1 cellular context compared by ENCODE assay signal in genomic region chr1:205591522-205592351, GRCh38.
TF ChIP-seq lines count a peak whose summit lies in the region.

No MANE protein-coding gene starts in this region.

TF ChIP-seq in K562, 482 proteins besides CTCF, POLR2A, EP300 and RAD21 (continued from another document and continues in another):
- TF ChIP-seq ZNF318 (IDR thresholded peaks at IDR 0.05; ENCODE audit: borderline replicate concordance in 1 of 2, low read depth in 1 of 2), result no peak
- TF ChIP-seq PCBP1 (IDR thresholded peaks at IDR 0.05; ENCODE audit: low read depth, low read length, poor library complexity, severe bottlenecking), result no peak
- TF ChIP-seq NELFE (IDR thresholded peaks at IDR 0.05; ENCODE audit: insufficient read depth, insufficient read length), result no peak
- no peak for TF ChIP-seq RBM39 (optimal IDR thresholded peaks at IDR 0.05; ENCODE audit: low read depth, low read length)
- no peak; the same call in 1 of the 2 replicates for TF ChIP-seq GATAD2B (IDR thresholded peaks at IDR 0.05; ENCODE audit: borderline replicate concordance)
- TF ChIP-seq MEF2D (tag; conservative IDR thresholded peaks at IDR 0.05; ENCODE audit: low read depth), result no peak
- no peak for TF ChIP-seq TSC22D4 (tag; IDR thresholded peaks at IDR 0.05)
- peak; percentile 94 for TF ChIP-seq CTBP1 (IDR thresholded peaks at IDR 0.05; ENCODE audit: borderline replicate concordance)
- no peak for TF ChIP-seq ZBTB1 (CRISPR knock-in tag; IDR thresholded peaks at IDR 0.05; ENCODE audit: borderline replicate concordance, low read depth)
- no peak for TF ChIP-seq SAP30 (IDR thresholded peaks at IDR 0.05; ENCODE audit: borderline replicate concordance, insufficient read depth, low read depth, low read length, poor library complexity, severe bottlenecking)
- TF ChIP-seq ZBTB33 (CRISPR knock-in tag; IDR thresholded peaks at IDR 0.05), result peak; percentile 64
- peak in 1 of 3 experiments; percentile 31 for TF ChIP-seq YY1 (IDR thresholded peaks at IDR 0.05; ENCODE audit: borderline replicate concordance in 1 of 3, control insufficient read depth in 1 of 3, extremely low read depth in 1 of 3, insufficient read depth in 3 of 3, insufficient read length in 1 of 3, insufficient replicate concordance in 2 of 3, low read depth in 1 of 3, low read length in 2 of 3)
- TF ChIP-seq ASH1L (IDR thresholded peaks at IDR 0.05; ENCODE audit: borderline replicate concordance, low read depth, partially characterized antibody), result no peak
- no peak for TF ChIP-seq ETS1 (conservative IDR thresholded peaks at IDR 0.05; ENCODE audit: control insufficient read depth, low read depth, low read length)
- TF ChIP-seq ZNF778 (CRISPR knock-in tag; IDR thresholded peaks at IDR 0.05), result no peak
- TF ChIP-seq RB1 (IDR thresholded peaks at IDR 0.05; ENCODE audit: low read depth), result peak; percentile 92
- TF ChIP-seq ERF (CRISPR knock-in tag; IDR thresholded peaks at IDR 0.05), result 0 out of 2 replicates have a peak, but pooled peaks have one; percentile 30
- no peak for TF ChIP-seq HES1 (IDR thresholded peaks at IDR 0.05; ENCODE audit: low read depth)
- no peak for TF ChIP-seq STAT6 (CRISPR knock-in tag; IDR thresholded peaks at IDR 0.05)
- TF ChIP-seq CREB5 (CRISPR knock-in tag; IDR thresholded peaks at IDR 0.05), result no peak
- peak; percentile 97 for TF ChIP-seq TFAP4 (CRISPR knock-in tag; IDR thresholded peaks at IDR 0.05; ENCODE audit: borderline replicate concordance)
- no peak for TF ChIP-seq TFE3 (CRISPR knock-in tag; IDR thresholded peaks at IDR 0.05)
- TF ChIP-seq CXXC5 (CRISPR knock-in tag; IDR thresholded peaks at IDR 0.05), result peak; percentile 70
- 0 out of 4 replicates have a peak, but pooled peaks of 1 of the 2 experiments have one; percentile 43 for TF ChIP-seq UBTF (IDR thresholded peaks at IDR 0.05; ENCODE audit: borderline replicate concordance in 1 of 2, low read depth in 2 of 2, low read length in 2 of 2)
- TF ChIP-seq CBX3 (IDR thresholded peaks at IDR 0.05; ENCODE audit: borderline replicate concordance in 1 of 2, low read length in 2 of 2), result no peak
- TF ChIP-seq ZNF354B (CRISPR knock-in tag; IDR thresholded peaks at IDR 0.05), result no peak
- no peak for TF ChIP-seq SLC30A9 (CRISPR knock-in tag; IDR thresholded peaks at IDR 0.05)
- no peak for TF ChIP-seq ZNF398 (CRISPR knock-in tag; IDR thresholded peaks at IDR 0.05)
- no peak for TF ChIP-seq POLR2AphosphoS2 (IDR thresholded peaks at IDR 0.05; ENCODE audit: low read length)
